8 cellular contexts compared by ENCODE assay signal in genomic region chr3:23881978-23882377, GRCh38. TPM values are rescaled to one million over a fixed set of nuclear protein-coding genes. Genes with fewer than 3 reads are reported as not detected.
DNase-seq lines count a peak whose midpoint lies in the region; ATAC-seq and TF ChIP-seq lines count a peak whose summit lies in the region.
"Not testable (repeated sequence)": the region's sequence is repeated elsewhere in the genome, so short reads cannot be mapped to it uniquely, and the experiment has no call there.

No MANE protein-coding gene starts in this region.

- H3K27ac Mint-ChIP-seq in T-cell (peak overlapping the region in 1 of 2 donors; percentile 77), endodermal cell (peak overlapping the region; percentile 39), natural killer cell (peak overlapping the region; percentile 80 to 81)
- H3K27ac Mint-ChIP-seq in activated T-cell treated with anti-CD3 and anti-CD28 coated beads, Interleukin-2, amount 50 U/mL, for 24 hours = peak overlapping the region; percentile 30
- H3K27ac Mint-ChIP-seq in activated naive CD8-positive, alpha-beta T cell treated with anti-CD3 and anti-CD28 coated beads, Interleukin-2, amount 10 ng/mL, durations not matched to agents 7 days and 5 days = peak overlapping the region; percentile 17
- H3K27ac Mint-ChIP-seq in stimulated activated naive CD8-positive, alpha-beta T cell treated with anti-CD3 and anti-CD28 coated beads, Interleukin-15, amount 100 ng/mL, for 72 hours = peak overlapping the region; percentile 64 to 78

- peaks cover 21% of the 10 kb centered on the region for H3K9me3 ChIP-seq in endodermal cell (ENCODE audit: control insufficient read depth, low read length)

- H3K27ac ChIP-seq in endodermal cell (ENCODE audit: low read depth, low read length) = not testable (repeated sequence)

- ATAC-seq in T-cell (replicated peaks in 1 of 4); activated naive CD8-positive, alpha-beta T cell treated with anti-CD3 and anti-CD28 coated beads, Interleukin-2, amount 10 ng/mL, durations not matched to agents 7 days and 5 days (ENCODE audit: low read depth); stimulated activated naive CD8-positive, alpha-beta T cell treated with anti-CD3 and anti-CD28 coated beads, Interleukin-15, amount 100 ng/mL, for 72 hours: not testable (repeated sequence)
- peak in 1 of 3 donors; percentile 22 for ATAC-seq in natural killer cell

- H3K4me1 ChIP-seq in endodermal cell (ENCODE audit: control insufficient read depth, insufficient read depth, low read length) = not testable (repeated sequence)

- 95 to 100% methylated on average over 4 to 5 of the region's 5 CpGs for WGBS in endodermal cell (ENCODE audit: insufficient coverage in 1 of 2, insufficient read length in 1 of 2), 2 experiments

- H3K27me3 Mint-ChIP-seq in T-cell; activated T-cell treated with anti-CD3 and anti-CD28 coated beads, Interleukin-2, amount 50 U/mL, for 24 hours; activated naive CD8-positive, alpha-beta T cell treated with anti-CD3 and anti-CD28 coated beads, Interleukin-2, amount 10 ng/mL, durations not matched to agents 7 days and 5 days; endodermal cell (ENCODE audit: insufficient read depth); natural killer cell (ENCODE audit: low read depth in 2 of 2); stimulated activated naive CD8-positive, alpha-beta T cell treated with anti-CD3 and anti-CD28 coated beads, Interleukin-15, amount 100 ng/mL, for 72 hours: not testable (repeated sequence)

- TF ChIP-seq CTCF in endodermal cell (conservative IDR thresholded peaks at IDR 0.05); natural killer cell (IDR thresholded peaks at IDR 0.05): not testable (repeated sequence)

- CTCF ChIA-PET in T-cell (lab: Charles Lee) = not testable (repeated sequence)

- H3K27me3 ChIP-seq in endodermal cell (ENCODE audit: control insufficient read depth, insufficient read depth, low read length, poor library complexity, severe bottlenecking) = not testable (repeated sequence)

- H3K4me3 ChIP-seq in endodermal cell (ENCODE audit: low read length) = not testable (repeated sequence)

- not testable (repeated sequence) for H3K36me3 Mint-ChIP-seq in T-cell; activated naive CD8-positive, alpha-beta T cell treated with anti-CD3 and anti-CD28 coated beads, Interleukin-2, amount 10 ng/mL, durations not matched to agents 7 days and 5 days; natural killer cell
- H3K36me3 Mint-ChIP-seq in activated T-cell treated with anti-CD3 and anti-CD28 coated beads, Interleukin-2, amount 50 U/mL, for 24 hours (ENCODE audit: low read depth) = peaks cover 15% of the 10 kb centered on the region
- peaks cover 56% of the 10 kb centered on the region for H3K36me3 Mint-ChIP-seq in endodermal cell (ENCODE audit: low read depth)

- H3K4me3 Mint-ChIP-seq in T-cell = peak overlapping the region in 2 of 3 donors; percentile 17 to 49
- H3K4me3 Mint-ChIP-seq in activated T-cell treated with anti-CD3 and anti-CD28 coated beads, Interleukin-2, amount 50 U/mL, for 24 hours = peak overlapping the region; percentile 29
- peak overlapping the region; percentile 52 for H3K4me3 Mint-ChIP-seq in activated naive CD8-positive, alpha-beta T cell treated with anti-CD3 and anti-CD28 coated beads, Interleukin-2, amount 10 ng/mL, durations not matched to agents 7 days and 5 days
- not testable (repeated sequence) for H3K4me3 Mint-ChIP-seq in endodermal cell
- H3K4me3 Mint-ChIP-seq in natural killer cell = peak overlapping the region; percentile 78
- peak overlapping the region; percentile 46 to 72 for H3K4me3 Mint-ChIP-seq in stimulated activated naive CD8-positive, alpha-beta T cell treated with anti-CD3 and anti-CD28 coated beads, Interleukin-15, amount 100 ng/mL, for 72 hours

- H3K9ac ChIP-seq in endodermal cell (ENCODE audit: extremely low read depth, low read length, poor library complexity, severe bottlenecking) = not testable (repeated sequence)

- POLR2A ChIA-PET in T-cell (lab: Charles Lee) = not testable (repeated sequence)
- POLR2A ChIA-PET in activated naive CD8-positive, alpha-beta T cell treated with anti-CD3 and anti-CD28 coated beads, Interleukin-2, amount 10 ng/mL, durations not matched to agents 7 days and 5 days (lab: Charles Lee) = interaction anchor here (2.1 kb wide), 1 partner anchor 35 kb away, joined by 8 read pairs; the partner anchor contains the start of genes NKIRAS1 and RPL15

- intact Hi-C loops in natural killer cell (cut with micrococcal nuclease) = not testable (repeated sequence)

- not testable (repeated sequence) for H3K9me3 Mint-ChIP-seq in T-cell; activated T-cell treated with anti-CD3 and anti-CD28 coated beads, Interleukin-2, amount 50 U/mL, for 24 hours; activated naive CD8-positive, alpha-beta T cell treated with anti-CD3 and anti-CD28 coated beads, Interleukin-2, amount 10 ng/mL, durations not matched to agents 7 days and 5 days; natural killer cell; stimulated activated naive CD8-positive, alpha-beta T cell treated with anti-CD3 and anti-CD28 coated beads, Interleukin-15, amount 100 ng/mL, for 72 hours
- peaks cover 37% of the 10 kb centered on the region for H3K9me3 Mint-ChIP-seq in endodermal cell

- DNase-seq in GDM1 (lab: John Stamatoyannopoulos, UW) (peak; percentile 47), T-cell (peak in 1 of 34 experiments; percentile 7), left kidney (ENCODE audit: low read depth, low spot score) (peak; percentile 54)
- DNase-seq in activated T-cell treated with anti-CD3 and anti-CD28 coated beads, Interleukin-2, amount 50 U/mL, for 24 hours; activated naive CD8-positive, alpha-beta T cell treated with anti-CD3 and anti-CD28 coated beads, Interleukin-2, amount 10 ng/mL, durations not matched to agents 7 days and 5 days; endodermal cell; natural killer cell; stimulated activated naive CD8-positive, alpha-beta T cell treated with anti-CD3 and anti-CD28 coated beads, Interleukin-15, amount 100 ng/mL, for 72 hours: not testable (repeated sequence)

- H3K36me3 ChIP-seq in endodermal cell (ENCODE audit: control insufficient read depth, insufficient read depth, low read length) = peaks cover 32% of the 10 kb centered on the region

- H3K4me1 Mint-ChIP-seq in T-cell (peaks cover 37 to 44% (median 43%) of the 10 kb centered on the region in 3 donors), endodermal cell (peaks cover 15% of the 10 kb centered on the region), natural killer cell (peaks cover 36 to 37% of the 10 kb centered on the region in 2 donors)
- peaks cover 29% of the 10 kb centered on the region for H3K4me1 Mint-ChIP-seq in activated T-cell treated with anti-CD3 and anti-CD28 coated beads, Interleukin-2, amount 50 U/mL, for 24 hours (ENCODE audit: low read depth)
- peaks cover 16% of the 10 kb centered on the region for H3K4me1 Mint-ChIP-seq in activated naive CD8-positive, alpha-beta T cell treated with anti-CD3 and anti-CD28 coated beads, Interleukin-2, amount 10 ng/mL, durations not matched to agents 7 days and 5 days
- peaks cover 32% of the 10 kb centered on the region for H3K4me1 Mint-ChIP-seq in stimulated activated naive CD8-positive, alpha-beta T cell treated with anti-CD3 and anti-CD28 coated beads, Interleukin-15, amount 100 ng/mL, for 72 hours

RNA-seq across cellular contexts. Expression of gene NKIRAS1, which starts 34.8 kb away (rescaled TPM):
- total RNA-seq in T-cell = 1 to 10 TPM; 2.2 to 4.1 (median 3.6) TPM
- total RNA-seq in activated naive CD8-positive, alpha-beta T cell treated with anti-CD3 and anti-CD28 coated beads, Interleukin-2, amount 10 ng/mL, durations not matched to agents 7 days and 5 days = 1 to 10 TPM; 3.8 to 4.9 TPM
- total RNA-seq in endodermal cell = 1 to 10 TPM; 6.3 to 6.9 TPM
- polyA plus RNA-seq in endodermal cell (2013, experiment 1 of 2) = 11.6 TPM
- 9.2 TPM for polyA plus RNA-seq in endodermal cell (2013, experiment 2 of 2)
- 1 to 10 TPM; 2.2 to 3.3 (median 2.8) TPM for total RNA-seq in natural killer cell

RNA-seq across cellular contexts. Expression of gene RPL15, which starts 35.0 kb away (rescaled TPM):
- total RNA-seq in T-cell = 1,000 to 10,000 TPM; 1,997 to 2,171 (median 2,116) TPM
- total RNA-seq in activated naive CD8-positive, alpha-beta T cell treated with anti-CD3 and anti-CD28 coated beads, Interleukin-2, amount 10 ng/mL, durations not matched to agents 7 days and 5 days = 1,000 to 10,000 TPM; 1,577 to 1,648 TPM
- 1,000 to 10,000 TPM; 2,011 to 2,129 TPM for total RNA-seq in endodermal cell
- 3,347 TPM for polyA plus RNA-seq in endodermal cell (2013, experiment 1 of 2)
- polyA plus RNA-seq in endodermal cell (2013, experiment 2 of 2) = 3,114 TPM
- 1,000 to 10,000 TPM; 1,116 to 1,338 (median 1,291) TPM for total RNA-seq in natural killer cell
